In genomic region chr5:134563962-134564361, GRCh38 we compare ENCODE assay signal across 16 cellular contexts. TPM values are rescaled to one million over a fixed set of nuclear protein-coding genes. Genes with fewer than 3 reads are reported as not detected.
DNase-seq lines count a peak whose midpoint lies in the region; ATAC-seq lines count a peak whose summit lies in the region.
"Had no signal": no experiment of that assay in that cellular context is flagged by ENCODE, and none has a peak within 500 bp of the region (broad histone marks: within the 10 kb centered on the region; RNA-seq: fewer than 3 reads in every experiment).

No MANE protein-coding gene starts in this region.

- H3K9me3 ChIP-seq in CD8-positive, alpha-beta memory T cell (ENCODE audit: low read length) = no peaks in the 10 kb centered on the region
- H3K9me3 ChIP-seq in aorta (ENCODE audit: control insufficient read depth, low read length) = no peaks in the 10 kb centered on the region

- POLR2A ChIA-PET in activated CD4-positive, alpha-beta T cell treated with anti-CD3 and anti-CD28 coated beads for 36 hours (lab: Charles Lee) = no interaction called here
- POLR2A ChIA-PET in activated CD4-positive, alpha-beta T cell treated with anti-CD3 and anti-CD28 coated beads, Interleukin-2, amount 10 ng/mL, durations not matched to agents 7 days and 5 days (lab: Charles Lee) = no interaction called here
- POLR2A ChIA-PET in CD8-positive, alpha-beta memory T cell (lab: Charles Lee) = no interaction called here

- no peaks in the 10 kb centered on the region for H3K9me3 Mint-ChIP-seq in activated CD4-positive, alpha-beta T cell treated with anti-CD3 and anti-CD28 coated beads for 36 hours (ENCODE audit: low read depth)
- H3K9me3 Mint-ChIP-seq in activated CD4-positive, alpha-beta T cell treated with anti-CD3 and anti-CD28 coated beads, Interleukin-2, amount 10 ng/mL, durations not matched to agents 7 days and 5 days = no peaks in the 10 kb centered on the region
- no peaks in the 10 kb centered on the region for H3K9me3 Mint-ChIP-seq in CD8-positive, alpha-beta memory T cell
- no peaks in the 10 kb centered on the region for H3K9me3 Mint-ChIP-seq in activated naive CD8-positive, alpha-beta T cell treated with anti-CD3 and anti-CD28 coated beads, Interleukin-2, amount 50 U/mL, for 24 hours
- H3K9me3 Mint-ChIP-seq: GM23338 had no signal

- H3K27ac Mint-ChIP-seq in activated CD4-positive, alpha-beta T cell treated with anti-CD3 and anti-CD28 coated beads for 36 hours = peak overlapping the region; percentile 19
- no peak overlapping the region for H3K27ac Mint-ChIP-seq in activated CD4-positive, alpha-beta T cell treated with anti-CD3 and anti-CD28 coated beads, Interleukin-2, amount 10 ng/mL, durations not matched to agents 7 days and 5 days
- peak overlapping the region in 7 of 8 donors; percentile 4 to 72 (median 36) for H3K27ac Mint-ChIP-seq in CD8-positive, alpha-beta memory T cell
- H3K27ac Mint-ChIP-seq in activated naive CD8-positive, alpha-beta T cell treated with anti-CD3 and anti-CD28 coated beads, Interleukin-2, amount 50 U/mL, for 24 hours = peak overlapping the region; percentile 4
- H3K27ac Mint-ChIP-seq: GM23338 had no signal

- 71 to 76% methylated on average over 5 of the region's 5 CpGs for WGBS in aorta, 2 donors

- no peak overlapping the region for H3K4me3 ChIP-seq in CD8-positive, alpha-beta memory T cell (ENCODE audit: low read length)
- no peak overlapping the region for H3K4me3 ChIP-seq in aorta (ENCODE audit: low read length in 2 of 2)
- H3K4me3 ChIP-seq: GM23338 had no signal

- H3K4me1 ChIP-seq in CD8-positive, alpha-beta memory T cell (ENCODE audit: insufficient read depth, low read length) = no peaks in the 10 kb centered on the region
- no peaks in the 10 kb centered on the region for H3K4me1 ChIP-seq in aorta (ENCODE audit: control insufficient read depth in 1 of 2, insufficient read depth in 2 of 2, low read length in 2 of 2)

- no peaks in the 10 kb centered on the region for H3K27me3 Mint-ChIP-seq in activated CD4-positive, alpha-beta T cell treated with anti-CD3 and anti-CD28 coated beads for 36 hours
- H3K27me3 Mint-ChIP-seq in activated CD4-positive, alpha-beta T cell treated with anti-CD3 and anti-CD28 coated beads, Interleukin-2, amount 10 ng/mL, durations not matched to agents 7 days and 5 days = no peaks in the 10 kb centered on the region
- no peaks in the 10 kb centered on the region for H3K27me3 Mint-ChIP-seq in CD8-positive, alpha-beta memory T cell
- H3K27me3 Mint-ChIP-seq in activated naive CD8-positive, alpha-beta T cell treated with anti-CD3 and anti-CD28 coated beads, Interleukin-2, amount 50 U/mL, for 24 hours = no peaks in the 10 kb centered on the region

- CTCF ChIA-PET in activated CD4-positive, alpha-beta T cell treated with anti-CD3 and anti-CD28 coated beads for 36 hours (lab: Charles Lee) = interaction anchor here (0.8 kb wide), 1 partner anchor 14 kb away, joined by 4 read pairs; no protein-coding TSS in a partner anchor
- CTCF ChIA-PET in activated CD4-positive, alpha-beta T cell treated with anti-CD3 and anti-CD28 coated beads, Interleukin-2, amount 10 ng/mL, durations not matched to agents 7 days and 5 days (lab: Charles Lee) = interaction anchor here (1.1 to 5.6 kb wide), 2 partner anchors 23 to 36 kb away, joined by 3 to 20 read pairs; no protein-coding TSS in a partner anchor
- CTCF ChIA-PET in CD8-positive, alpha-beta memory T cell (lab: Charles Lee) = no interaction called here

- H3K27ac ChIP-seq in CD8-positive, alpha-beta memory T cell (ENCODE audit: low read depth, low read length) = no peak overlapping the region
- no peak overlapping the region for H3K27ac ChIP-seq in aorta (ENCODE audit: low read depth in 1 of 2, low read length in 2 of 2)

- H3K4me1 Mint-ChIP-seq in activated CD4-positive, alpha-beta T cell treated with anti-CD3 and anti-CD28 coated beads for 36 hours = peaks cover 4% of the 10 kb centered on the region
- H3K4me1 Mint-ChIP-seq in activated CD4-positive, alpha-beta T cell treated with anti-CD3 and anti-CD28 coated beads, Interleukin-2, amount 10 ng/mL, durations not matched to agents 7 days and 5 days = peaks cover 21% of the 10 kb centered on the region
- H3K4me1 Mint-ChIP-seq in CD8-positive, alpha-beta memory T cell = peaks cover 12 to 36% (median 13%) of the 10 kb centered on the region in 3 donors
- H3K4me1 Mint-ChIP-seq in activated naive CD8-positive, alpha-beta T cell treated with anti-CD3 and anti-CD28 coated beads, Interleukin-2, amount 50 U/mL, for 24 hours = peaks cover 14% of the 10 kb centered on the region
- H3K4me1 Mint-ChIP-seq: GM23338 had no signal

- ATAC-seq in activated CD4-positive, alpha-beta T cell treated with anti-CD3 and anti-CD28 coated beads for 36 hours = no peak
- no peak for ATAC-seq in activated naive CD8-positive, alpha-beta T cell treated with anti-CD3 and anti-CD28 coated beads, Interleukin-2, amount 50 U/mL, for 24 hours
- ATAC-seq in HG02885 (IDR thresholded peaks at IDR 0.05; ENCODE audit: poor library complexity, unreplicated experiment) = no peak
- no peak for ATAC-seq in aorta (ENCODE audit: low FRiP score)
- ATAC-seq: GM23338, Right ventricle myocardium inferior had no signal

- no peak for DNase-seq in activated CD4-positive, alpha-beta T cell treated with anti-CD3 and anti-CD28 coated beads for 36 hours
- DNase-seq in activated CD4-positive, alpha-beta T cell treated with anti-CD3 and anti-CD28 coated beads, Interleukin-2, amount 10 ng/mL, durations not matched to agents 7 days and 5 days = no peak
- DNase-seq in CD8-positive, alpha-beta memory T cell = no peak
- DNase-seq in activated naive CD8-positive, alpha-beta T cell treated with anti-CD3 and anti-CD28 coated beads, Interleukin-2, amount 50 U/mL, for 24 hours = no peak
- DNase-seq in putamen (ENCODE audit: low spot score) = peak; percentile 55
- DNase-seq in aorta = no peak
- no peak for DNase-seq in NCI-H187 (lab: John Stamatoyannopoulos, UW)
- DNase-seq: 8988T; KBM-7; NCI-H1105; NCI-H510A; NCI-H748 treated with DMSO at 0.1 percent for 48 hours; NK-92 treated with Interleukin-12 subunit alpha and Interleukin-12 subunit beta, amount 100 ng/mL, for 24 hours had no signal

- no peak overlapping the region for H3K4me3 Mint-ChIP-seq in activated CD4-positive, alpha-beta T cell treated with anti-CD3 and anti-CD28 coated beads for 36 hours
- no peak overlapping the region for H3K4me3 Mint-ChIP-seq in activated CD4-positive, alpha-beta T cell treated with anti-CD3 and anti-CD28 coated beads, Interleukin-2, amount 10 ng/mL, durations not matched to agents 7 days and 5 days
- H3K4me3 Mint-ChIP-seq in CD8-positive, alpha-beta memory T cell = no peak overlapping the region
- H3K4me3 Mint-ChIP-seq in activated naive CD8-positive, alpha-beta T cell treated with anti-CD3 and anti-CD28 coated beads, Interleukin-2, amount 50 U/mL, for 24 hours = no peak overlapping the region
- H3K4me3 Mint-ChIP-seq: GM23338 had no signal

- peaks cover 51% of the 10 kb centered on the region for H3K36me3 Mint-ChIP-seq in activated CD4-positive, alpha-beta T cell treated with anti-CD3 and anti-CD28 coated beads for 36 hours (ENCODE audit: low read depth)
- H3K36me3 Mint-ChIP-seq in activated CD4-positive, alpha-beta T cell treated with anti-CD3 and anti-CD28 coated beads, Interleukin-2, amount 10 ng/mL, durations not matched to agents 7 days and 5 days (ENCODE audit: low read depth) = peaks cover 49% of the 10 kb centered on the region
- peaks cover 0 to 99% (median 15%) of the 10 kb centered on the region in 3 donors for H3K36me3 Mint-ChIP-seq in CD8-positive, alpha-beta memory T cell
- peaks cover 29% of the 10 kb centered on the region for H3K36me3 Mint-ChIP-seq in activated naive CD8-positive, alpha-beta T cell treated with anti-CD3 and anti-CD28 coated beads, Interleukin-2, amount 50 U/mL, for 24 hours (ENCODE audit: low read depth)

- intact Hi-C loops in activated CD4-positive, alpha-beta T cell treated with anti-CD3 and anti-CD28 coated beads for 36 hours (cut with DNase I, micrococcal nuclease) = no loop called here
- intact Hi-C loops in aorta (cut with DNase I) = no loop called here

- H3K27me3 ChIP-seq in CD8-positive, alpha-beta memory T cell (ENCODE audit: insufficient read depth, low read length, poor library complexity, severe bottlenecking) = no peaks in the 10 kb centered on the region
- no peaks in the 10 kb centered on the region for H3K27me3 ChIP-seq in aorta (ENCODE audit: control insufficient read depth in 1 of 2, insufficient read depth in 2 of 2, low read length in 1 of 2)

- H3K36me3 ChIP-seq in CD8-positive, alpha-beta memory T cell (ENCODE audit: insufficient read depth, low read length) = peaks cover 96% of the 10 kb centered on the region
- H3K36me3 ChIP-seq in aorta (ENCODE audit: control insufficient read depth in 1 of 2, insufficient read depth in 2 of 2, low read length in 1 of 2) = peaks cover 2 to 14% of the 10 kb centered on the region in 2 donors

RNA-seq across cellular contexts. Expression of gene JADE2, which starts 38.5 kb away (rescaled TPM):
- total RNA-seq in activated CD4-positive, alpha-beta T cell treated with anti-CD3 and anti-CD28 coated beads for 36 hours = 10 to 100 TPM; 58.1 to 68.0 TPM
- total RNA-seq in activated CD4-positive, alpha-beta T cell treated with anti-CD3 and anti-CD28 coated beads, Interleukin-2, amount 10 ng/mL, durations not matched to agents 7 days and 5 days = 10 to 100 TPM; 92.5 to 93.8 TPM
- total RNA-seq in CD8-positive, alpha-beta memory T cell = 100 to 1,000 TPM; 105 to 107 TPM
- polyA plus RNA-seq in CD8-positive, alpha-beta memory T cell = 47.1 TPM
- total RNA-seq in aorta = 10 to 100 TPM; 39.8 to 60.3 TPM
- 10 to 100 TPM in 1 of 2 donors, 1 to 10 TPM in 1; 6.1 to 11.7 TPM for polyA plus RNA-seq in aorta
